In genomic region chr2:23238011-23238657, GRCh38 we compare ENCODE assay signal across 31 cellular contexts.
"Had no signal": no experiment of that assay in that cellular context is flagged by ENCODE, and none has a peak within 500 bp of the region (broad histone marks: within the 10 kb centered on the region; RNA-seq: fewer than 3 reads in every experiment).

No MANE protein-coding gene starts in this region.

- H3K79me2 ChIP-seq: parathyroid adenoma had no signal

- H2AFZ ChIP-seq: neural progenitor cell, parathyroid adenoma had no signal

- H3K27ac ChIP-seq: neural progenitor cell, ovary, parathyroid adenoma, psoas muscle, skin epidermis, spleen, suprapubic skin, testis, tibial artery, transverse colon, upper lobe of right lung, uterus had no signal

- ATAC-seq: natural killer cell; psoas muscle; right cardiac atrium; sciatic nerve; stimulated activated memory B cell treated with anti-CD40 and anti-IgM and Interleukin-4, amounts not matched to agents 10 μg/mL and 1 μg/mL and 100 μg/mL, for 72 hours; stimulated activated naive CD8-positive, alpha-beta T cell treated with anti-CD3 and anti-CD28 coated beads, Interleukin-15, amount 100 ng/mL, for 72 hours; stimulated activated naive CD8-positive, alpha-beta T cell treated with anti-CD3 and anti-CD28 coated beads, Interleukin-15, Interleukin-2, amounts not matched to agents 100 U/mL and 50 U/mL, for 24 hours; upper lobe of right lung had no signal

- H3K4me3 Mint-ChIP-seq: natural killer cell; nephron; neural progenitor cell; stimulated activated memory B cell treated with anti-CD40 and anti-IgM and Interleukin-4, amounts not matched to agents 10 μg/mL and 1 μg/mL and 100 μg/mL, for 72 hours; stimulated activated naive CD8-positive, alpha-beta T cell treated with anti-CD3 and anti-CD28 coated beads, Interleukin-15, amount 100 ng/mL, for 72 hours; type B pancreatic cell had no signal

- H3K36me3 ChIP-seq: neural progenitor cell, ovary, spleen, suprapubic skin, tibial artery, transverse colon, upper lobe of right lung, uterus had no signal

- H3K9me3 ChIP-seq: ovary, psoas muscle, spleen, suprapubic skin, testis, tibial artery, transverse colon, upper lobe of right lung, uterus had no signal

- H3K27me3 ChIP-seq: neural progenitor cell, ovary, spleen, suprapubic skin, testis, tibial artery, transverse colon, upper lobe of right lung, uterus had no signal

- H3K4me3 ChIP-seq: neural progenitor cell, ovary, psoas muscle, skin epidermis, smooth muscle cell, spleen, suprapubic skin, testis, tibial artery, transverse colon, upper lobe of right lung, uterus had no signal

- H3K4me1 Mint-ChIP-seq: natural killer cell; stimulated activated memory B cell treated with anti-CD40 and anti-IgM and Interleukin-4, amounts not matched to agents 10 μg/mL and 1 μg/mL and 100 μg/mL, for 72 hours; stimulated activated naive CD8-positive, alpha-beta T cell treated with anti-CD3 and anti-CD28 coated beads, Interleukin-15, amount 100 ng/mL, for 72 hours had no signal

- H3K9me3 Mint-ChIP-seq: natural killer cell; nephron; stimulated activated memory B cell treated with anti-CD40 and anti-IgM and Interleukin-4, amounts not matched to agents 10 μg/mL and 1 μg/mL and 100 μg/mL, for 72 hours; stimulated activated naive CD8-positive, alpha-beta T cell treated with anti-CD3 and anti-CD28 coated beads, Interleukin-15, amount 100 ng/mL, for 72 hours; type B pancreatic cell had no signal

- H3K4me1 ChIP-seq: parathyroid adenoma, psoas muscle, spleen, testis, tibial artery, transverse colon, upper lobe of right lung, uterus had no signal

- H3K9ac ChIP-seq: neural progenitor cell, parathyroid adenoma had no signal

- H3K27me3 Mint-ChIP-seq: stimulated activated memory B cell treated with anti-CD40 and anti-IgM and Interleukin-4, amounts not matched to agents 10 μg/mL and 1 μg/mL and 100 μg/mL, for 72 hours had no signal

- DNase-seq: natural killer cell; occipital lobe; ovary; posterior cingulate gyrus; psoas muscle; right cardiac atrium; spleen; stimulated activated CD4-positive, alpha-beta T cell treated with anti-CD3 and anti-CD28 coated beads, Interleukin-12 subunit alpha, Interleukin-12 subunit beta, amount 100 ng/mL, for 4 hours; stimulated activated CD4-positive, alpha-beta T cell treated with anti-CD3 and anti-CD28 coated beads, Interleukin-1b, Interleukin-23, amount 100 ng/mL, for 48 hours; stimulated activated CD4-positive, alpha-beta T cell treated with anti-CD3 and anti-CD28 coated beads, Interleukin-4, amount 100 ng/mL, for 1 hour; stimulated activated CD4-positive, alpha-beta T cell treated with anti-CD3 and anti-CD28 coated beads, Interleukin-4, amount 100 ng/mL, for 4 hours; stimulated activated CD8-positive, alpha-beta memory T cell treated with anti-CD3 and anti-CD28 coated beads, Interleukin-4, amount 100 ng/mL, for 48 hours; stimulated activated naive CD4-positive, alpha-beta T cell; stimulated activated naive CD8-positive, alpha-beta T cell treated with anti-CD3 and anti-CD28 coated beads, Interleukin-15, amount 100 ng/mL, for 72 hours; stimulated activated naive CD8-positive, alpha-beta T cell treated with anti-CD3 and anti-CD28 coated beads, Interleukin-15, Interleukin-2, amounts not matched to agents 100 U/mL and 50 U/mL, for 24 hours; substantia nigra; testis; tibial artery; transverse colon; upper lobe of right lung; uterus had no signal

- H3K4me2 ChIP-seq: neural progenitor cell, smooth muscle cell had no signal

- H3K27ac Mint-ChIP-seq: natural killer cell; nephron; neural progenitor cell; progenitor cell of endocrine pancreas; stimulated activated memory B cell treated with anti-CD40 and anti-IgM and Interleukin-4, amounts not matched to agents 10 μg/mL and 1 μg/mL and 100 μg/mL, for 72 hours; type B pancreatic cell had no signal

- H3K36me3 Mint-ChIP-seq: natural killer cell; neural progenitor cell; stimulated activated memory B cell treated with anti-CD40 and anti-IgM and Interleukin-4, amounts not matched to agents 10 μg/mL and 1 μg/mL and 100 μg/mL, for 72 hours; type B pancreatic cell had no signal
